ENCODE assay signal across 21 cellular contexts in genomic region chr2:100810603-100811145, GRCh38.
"Had no signal": no experiment of that assay in that cellular context is flagged by ENCODE, and none has a peak within 500 bp of the region (broad histone marks: within the 10 kb centered on the region; RNA-seq: fewer than 3 reads in every experiment).

No MANE protein-coding gene starts in this region.

- H3K27me3 ChIP-seq: colonic mucosa, esophagus squamous epithelium, gastrocnemius medialis, heart right ventricle had no signal

- H3K9me3 ChIP-seq: colonic mucosa, esophagus squamous epithelium, gastrocnemius medialis, heart right ventricle, left lung, lower lobe of right lung, mucosa of descending colon had no signal

- ATAC-seq: effector memory CD8-positive, alpha-beta T cell; esophagus mucosa; gastrocnemius medialis; heart right ventricle; left lung; left ventricle myocardium superior; lower lobe of right lung; mucosa of descending colon had no signal

- H3K27ac ChIP-seq: colonic mucosa, epithelial cell of prostate, esophagus squamous epithelium, heart right ventricle, left lung, lower lobe of right lung had no signal

- H3K4me3 ChIP-seq: colonic mucosa, esophagus squamous epithelium, gastrocnemius medialis, heart right ventricle, left lung, lower lobe of right lung, mucosa of descending colon had no signal

- H3K36me3 ChIP-seq: colonic mucosa, esophagus squamous epithelium, gastrocnemius medialis, heart right ventricle, left lung, lower lobe of right lung had no signal

- H3K4me1 ChIP-seq: colonic mucosa, left lung had no signal

- DNase-seq: colonic mucosa; cortex of kidney; effector CD8-positive, alpha-beta T cell; effector memory CD8-positive, alpha-beta T cell; endodermal cell; erythroblast; esophagus squamous epithelium; foreskin fibroblast; foreskin melanocyte; gastrocnemius medialis; glutamatergic neuron; heart right ventricle; hippocampal formation; left cardiac atrium; left lung; left ventricle myocardium superior; lower lobe of right lung; mesenchymal stem cell; mucosa of descending colon had no signal
